In the genomic region with DNA sequence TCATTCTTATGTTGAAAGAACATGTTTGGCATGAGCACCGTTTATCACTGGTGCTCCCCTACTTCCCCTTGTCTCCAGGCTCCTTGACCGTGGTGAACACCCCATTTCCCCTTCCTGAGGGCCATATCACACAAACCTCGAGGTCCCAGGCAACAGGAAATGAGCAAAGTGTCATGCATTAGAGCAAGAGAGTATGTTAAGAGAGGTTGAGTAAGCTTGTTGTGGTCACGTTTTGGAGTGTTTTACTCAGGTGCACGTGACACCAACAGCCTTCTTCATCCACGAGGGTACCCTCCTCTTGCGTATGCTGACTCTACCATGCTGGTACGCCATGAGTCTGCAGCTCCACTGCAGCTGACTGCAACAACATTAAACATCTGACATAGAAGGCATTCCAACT, we compare ENCODE assay signal across 23 cellular contexts.
DNase-seq lines count a peak whose midpoint lies in the region; ATAC-seq, FAIRE-seq and TF ChIP-seq lines count a peak whose summit lies in the region.
"Had no signal": no experiment of that assay in that cellular context is flagged by ENCODE, and none has a peak within 500 bp of the region (broad histone marks: within the 10 kb centered on the region; RNA-seq: fewer than 3 reads in every experiment).

No MANE protein-coding gene starts in this region.

- H3K27ac ChIP-seq in HL-60 (replicated peaks) (peak overlapping the region; percentile 56), HepG2 (ENCODE audit: extremely low read length, insufficient read depth, low read length) (no peak overlapping the region)
- H3K27ac ChIP-seq: pancreas, Peyer's patch, SJSA1 had no signal

- ATAC-seq in HepG2, result no peak
- no peak for ATAC-seq in HG03039 (IDR thresholded peaks at IDR 0.05; ENCODE audit: unreplicated experiment)
- no peak for ATAC-seq in HG03095 (IDR thresholded peaks at IDR 0.05; ENCODE audit: unreplicated experiment)
- ATAC-seq: activated CD8-positive, alpha-beta T cell treated with anti-CD3 and anti-CD28 coated beads, Interleukin-2, amount 10 ng/mL, durations not matched to agents 7 days and 5 days; left lobe of liver; natural killer cell treated with Interleukin-12 subunit alpha and Interleukin-12 subunit beta and Interleukin-15 and Interleukin-18, amount 100 ng/mL, for 72 hours had no signal

- no peaks in the 10 kb centered on the region for H4K20me1 ChIP-seq in HepG2 (ENCODE audit: insufficient read depth, low read length)

- H3K9ac ChIP-seq in HepG2 (ENCODE audit: insufficient read depth, low read depth, low read length), result no peak overlapping the region

- BruUV-seq in HepG2 (replicated peaks; lab: Mats Ljungman, UMichigan), result no TSS peak

- in situ Hi-C loops in HepG2 (cut with HindIII; ENCODE audit: extremely low pct_ligation_motif_present, low pct_unique_long_range_greater_than_20kb), result no loop called here

- TF ChIP-seq CTCF in HL-60 (IDR thresholded peaks at IDR 0.05; ENCODE audit: insufficient read depth, low read length), result no peak
- TF ChIP-seq CTCF in HepG2 (CRISPR knock-in tag; IDR thresholded peaks at IDR 0.05), result no peak

- DNase-seq in DMS79 treated with DMSO at 0.1 percent for 48 hours (lab: John Stamatoyannopoulos, UW), result peak; percentile 6
- no peak for DNase-seq in DMS79 (lab: John Stamatoyannopoulos, UW)
- DNase-seq in HL-60 (ENCODE audit: low read depth in 1 of 2, low spot score in 1 of 2), result peak; percentile 10 to 94
- peak; percentile 84 for DNase-seq in SKM-1 treated with dmso at 0.1 percent for 144 hours (lab: John Stamatoyannopoulos, UW; ENCODE audit: unreplicated experiment)
- no peak for DNase-seq in HepG2 (ENCODE audit: low spot score)
- no peak for DNase-seq in stimulated activated CD4-positive, alpha-beta T cell treated with anti-CD3 and anti-CD28 coated beads, Interleukin-4, amount 100 ng/mL, for 24 hours
- DNase-seq: activated CD8-positive, alpha-beta T cell treated with anti-CD3 and anti-CD28 coated beads, Interleukin-2, amount 10 ng/mL, durations not matched to agents 7 days and 5 days; activated naive CD4-positive, alpha-beta T cell treated with Interleukin-2 at 50 U/mL for 16 hours; activated T-cell treated with anti-CD3 and anti-CD28 coated beads, Interleukin-2, amount 50 U/mL, for 24 hours; AML-193; caudate nucleus; GOT3; midbrain; NCI-H187; pancreas; Peyer's patch; right cardiac atrium; transverse colon had no signal

- no peak overlapping the region for H3K4me2 ChIP-seq in HepG2 (ENCODE audit: low read depth, low read length)

- no peaks in the 10 kb centered on the region for H3K9me3 ChIP-seq in HepG2 (ENCODE audit: low read length)
- H3K9me3 ChIP-seq: pancreas, Peyer's patch, SJSA1, transverse colon had no signal

- no peak overlapping the region for H2AFZ ChIP-seq in HepG2 (ENCODE audit: low read length)

- TF ChIP-seq POLR2A in HepG2 (IDR thresholded peaks at IDR 0.05; ENCODE audit: insufficient read depth in 1 of 2, low read depth in 2 of 2, low read length in 2 of 2), result no peak

- FAIRE-seq in HepG2 (lab: Jason Lieb, UNC), result no peak

- no peaks in the 10 kb centered on the region for H3K4me1 ChIP-seq in HepG2 (ENCODE audit: insufficient read depth, low read length)
- H3K4me1 ChIP-seq: pancreas, Peyer's patch had no signal

- TF ChIP-seq RAD21 in HepG2 (CRISPR knock-in tag; IDR thresholded peaks at IDR 0.05), result no peak

- H3K27me3 ChIP-seq in HL-60 (ENCODE audit: insufficient read depth, poor library complexity, severe bottlenecking), result no peaks in the 10 kb centered on the region
- no peaks in the 10 kb centered on the region for H3K27me3 ChIP-seq in HepG2 (ENCODE audit: control insufficient read depth in 1 of 2, insufficient read depth in 2 of 2, low read length in 2 of 2)
- H3K27me3 ChIP-seq: pancreas, Peyer's patch, SJSA1, transverse colon had no signal

- no peaks in the 10 kb centered on the region for H3K79me2 ChIP-seq in HepG2 (ENCODE audit: insufficient read depth, low read length)

- intact Hi-C loops in HepG2 (cut with micrococcal nuclease; ENCODE audit: unreplicated experiment), result no loop called here

- no peak overlapping the region for H3K4me3 ChIP-seq in HL-60 (replicated peaks; ENCODE audit: insufficient read depth, low read length)
- H3K4me3 ChIP-seq in HepG2 (replicated peaks in 1 of 3; ENCODE audit: insufficient read depth in 1 of 3, low read depth in 2 of 3, low read length in 3 of 3), result no peak overlapping the region
- H3K4me3 ChIP-seq: pancreas, Peyer's patch, SJSA1, transverse colon had no signal

- CTCF ChIA-PET in HepG2 (lab: Yijun Ruan, JAX; ENCODE audit: low intra/inter-chr PET ratio, low total read pairs), result no interaction called here

- POLR2A ChIA-PET in HepG2 (lab: Yijun Ruan, JAX), result no interaction called here

- no peaks in the 10 kb centered on the region for H3K36me3 ChIP-seq in HepG2 (replicated peaks in 1 of 2; ENCODE audit: control insufficient read depth in 1 of 2, insufficient read depth in 2 of 2, low read length in 2 of 2)
- H3K36me3 ChIP-seq: pancreas, Peyer's patch, SJSA1, transverse colon had no signal

- TF ChIP-seq EP300 in HepG2 (IDR thresholded peaks at IDR 0.05; ENCODE audit: low read depth in 2 of 2, low read length in 2 of 2) (no peak), HepG2 (CRISPR knock-in tag; IDR thresholded peaks at IDR 0.05; ENCODE audit: borderline replicate concordance) (no peak)

- under 1% methylated on average over 8 of the region's 8 CpGs for WGBS in HepG2 (ENCODE audit: low lambda C conversion rate)

TF ChIP-seq in HepG2, 621 proteins besides CTCF, POLR2A, EP300 and RAD21:
- TF ChIP-seq MNT (IDR thresholded peaks at IDR 0.05), result 0 out of 2 replicates have a peak, but pooled peaks have one; percentile 11
- TF ChIP-seq ZSCAN9 (CRISPR knock-in tag; IDR thresholded peaks at IDR 0.05; ENCODE audit: borderline replicate concordance), result no peak

Comparison
In these comparisons a context has a peak if more than half of its experiments do, and no peak if none do; other contexts are left out.
1. DNase-seq: peak in DMS79 treated with DMSO at 0.1 percent for 48 hours (single experiment), HL-60 (2 of 2) and SKM-1 treated with dmso at 0.1 percent for 144 hours (single experiment); none in DMS79 (single experiment), HepG2 (single experiment) and stimulated activated CD4-positive, alpha-beta T cell treated with anti-CD3 and anti-CD28 coated beads, Interleukin-4, amount 100 ng/mL, for 24 hours (single experiment).